Comparison of ENCODE assay signal across 23 cellular contexts in the genomic region with DNA sequence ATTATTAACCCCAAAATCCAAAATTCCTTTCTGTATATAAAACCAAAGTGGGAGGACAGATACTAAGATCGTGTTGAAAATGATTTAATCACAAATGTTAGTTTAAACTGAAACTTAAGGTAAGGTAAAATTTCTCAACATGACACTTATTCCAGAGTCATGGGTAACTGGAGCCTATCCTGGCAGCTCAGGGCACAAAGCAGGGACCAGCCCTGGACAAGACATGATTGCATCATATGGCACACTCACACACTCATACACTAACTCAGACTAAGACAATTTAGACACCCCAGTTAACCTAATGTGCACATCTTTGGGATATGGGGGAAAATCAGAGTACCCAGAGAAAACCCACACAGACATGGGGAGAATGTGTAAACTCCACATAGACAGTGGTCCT.
"Had no signal": no experiment of that assay in that cellular context is flagged by ENCODE, and none has a peak within 500 bp of the region (broad histone marks: within the 10 kb centered on the region; RNA-seq: fewer than 3 reads in every experiment).

No MANE protein-coding gene starts in this region.

- H3K27me3 ChIP-seq: SJSA1 had no signal

- FAIRE-seq: K562, RCC 7860 had no signal

- DNase-seq: Kasumi-1, MV-4-11, NCI-H1048, NCI-H1105, NCI-H1417, NCI-H1436 treated with DMSO at 0.1 percent for 48 hours, NCI-H1694, NCI-H187 treated with DMSO at 0.1 percent for 48 hours, NCI-H2029 treated with DMSO at 0.1 percent for 48 hours, NCI-H2227 treated with DMSO at 0.1 percent for 48 hours, NCI-H446, NCI-H510A, NCI-H524 treated with DMSO at 0.1 percent for 48 hours, NCI-H69, NCI-H774, Right ventricle myocardium superior, RPMI8226, SIG-M5 had no signal

- H3K36me3 ChIP-seq: SJSA1 had no signal

- H3K4me3 ChIP-seq: K562, SJSA1, SK-N-MC had no signal

- H3K27ac ChIP-seq: KMS-11, SJSA1, SK-N-MC had no signal
